25 cellular contexts compared by ENCODE assay signal in the genomic region with DNA sequence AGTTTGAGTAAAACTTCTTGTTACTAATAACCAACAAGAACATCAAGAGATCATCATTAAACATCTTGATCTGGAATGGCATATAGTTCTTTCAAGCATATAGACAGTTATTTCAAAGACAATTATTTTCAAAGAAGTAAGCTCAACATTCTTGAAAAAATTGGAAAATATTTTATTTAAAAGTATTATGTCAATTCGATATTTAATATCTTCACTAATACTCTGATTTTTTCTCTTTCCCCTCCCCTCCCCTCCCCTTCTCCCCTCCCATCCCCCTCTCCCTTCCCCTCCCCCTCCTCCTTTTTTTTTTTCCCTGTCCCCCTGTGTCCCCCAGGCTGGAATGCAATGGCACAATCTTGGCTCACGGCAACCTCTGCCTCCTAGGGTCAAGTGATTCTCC.
"Had no signal": no experiment of that assay in that cellular context is flagged by ENCODE, and none has a peak within 500 bp of the region (broad histone marks: within the 10 kb centered on the region; RNA-seq: fewer than 3 reads in every experiment).

No MANE protein-coding gene starts in this region.

- H3K4me1 ChIP-seq: testis, uterus had no signal

- H3K9me3 Mint-ChIP-seq: immature natural killer cell; memory B cell; naive thymus-derived CD4-positive, alpha-beta T cell; natural killer cell treated with Interleukin-12 subunit alpha and Interleukin-12 subunit beta and Interleukin-15 and Interleukin-18, amount 100 ng/mL, for 72 hours; stimulated activated naive B cell treated with anti-CD40 and anti-IgM and Interleukin-4, amounts not matched to agents 10 μg/mL and 1 μg/mL and 100 μg/mL, for 72 hours had no signal

- H3K4me3 Mint-ChIP-seq: immature natural killer cell; memory B cell; naive thymus-derived CD4-positive, alpha-beta T cell; natural killer cell treated with Interleukin-12 subunit alpha and Interleukin-12 subunit beta and Interleukin-15 and Interleukin-18, amount 100 ng/mL, for 72 hours; stimulated activated naive B cell treated with anti-CD40 and anti-IgM and Interleukin-4, amounts not matched to agents 10 μg/mL and 1 μg/mL and 100 μg/mL, for 72 hours had no signal

- DNase-seq: hypothalamus; immature natural killer cell; left ventricle myocardium inferior; midbrain; mucosa of descending colon; naive thymus-derived CD4-positive, alpha-beta T cell; ovary; stimulated activated CD4-positive, alpha-beta T cell treated with anti-CD3 and anti-CD28 coated beads, Interleukin-12 subunit alpha, Interleukin-12 subunit beta, amount 100 ng/mL, for 4 hours; stimulated activated CD4-positive, alpha-beta T cell treated with anti-CD3 and anti-CD28 coated beads, Interleukin-15, amount 100 ng/mL, for 24 hours; stimulated activated CD4-positive, alpha-beta T cell treated with anti-CD3 and anti-CD28 coated beads, Interleukin-2, amount 100 ng/mL, for 24 hours; stimulated activated CD4-positive, alpha-beta T cell treated with anti-CD3 and anti-CD28 coated beads, Interleukin-4, amount 100 ng/mL, for 1 hour; stimulated activated naive B cell treated with anti-CD40 and anti-IgM and Interleukin-4, amounts not matched to agents 10 μg/mL and 1 μg/mL and 100 μg/mL, for 72 hours; stimulated activated naive CD8-positive, alpha-beta T cell treated with anti-CD3 and anti-CD28 coated beads, Interleukin-15, Interleukin-2, amounts not matched to agents 100 U/mL and 50 U/mL, for 24 hours; stomach; testis; tibial artery; trophoblast cell; uterus had no signal

- H3K27me3 ChIP-seq: ovary, right atrium auricular region, stomach, testis, tibial artery, uterus had no signal

- H3K4me1 Mint-ChIP-seq: immature natural killer cell; memory B cell; naive thymus-derived CD4-positive, alpha-beta T cell had no signal

- H3K27ac ChIP-seq: left ventricle myocardium inferior, ovary, testis, tibial artery had no signal

- H3K9me3 ChIP-seq: left ventricle myocardium inferior, mucosa of descending colon, ovary, right atrium auricular region, stomach, testis, tibial artery, uterus had no signal

- H3K27me3 Mint-ChIP-seq: progenitor cell of endocrine pancreas had no signal

- H3K27ac Mint-ChIP-seq: immature natural killer cell; memory B cell; naive thymus-derived CD4-positive, alpha-beta T cell; natural killer cell treated with Interleukin-12 subunit alpha and Interleukin-12 subunit beta and Interleukin-15 and Interleukin-18, amount 100 ng/mL, for 72 hours; progenitor cell of endocrine pancreas; stimulated activated naive B cell treated with anti-CD40 and anti-IgM and Interleukin-4, amounts not matched to agents 10 μg/mL and 1 μg/mL and 100 μg/mL, for 72 hours had no signal

- H3K36me3 Mint-ChIP-seq: immature natural killer cell; memory B cell; naive thymus-derived CD4-positive, alpha-beta T cell; natural killer cell treated with Interleukin-12 subunit alpha and Interleukin-12 subunit beta and Interleukin-15 and Interleukin-18, amount 100 ng/mL, for 72 hours; stimulated activated naive B cell treated with anti-CD40 and anti-IgM and Interleukin-4, amounts not matched to agents 10 μg/mL and 1 μg/mL and 100 μg/mL, for 72 hours had no signal

- H3K36me3 ChIP-seq: left ventricle myocardium inferior, ovary, right atrium auricular region, stomach, tibial artery, uterus had no signal

- ATAC-seq: mucosa of descending colon; naive thymus-derived CD4-positive, alpha-beta T cell; sciatic nerve; stimulated activated naive B cell treated with anti-CD40 and anti-IgM and Interleukin-4, amounts not matched to agents 10 μg/mL and 1 μg/mL and 100 μg/mL, for 72 hours; stimulated activated naive CD8-positive, alpha-beta T cell treated with anti-CD3 and anti-CD28 coated beads, Interleukin-15, Interleukin-2, amounts not matched to agents 100 U/mL and 50 U/mL, for 24 hours had no signal

- H3K4me3 ChIP-seq: left ventricle myocardium inferior, mucosa of descending colon, ovary, right atrium auricular region, skin epidermis, stomach, testis, tibial artery, uterus had no signal

- FAIRE-seq: islet of Langerhans had no signal
